8 cellular contexts compared by ENCODE assay signal in the genomic region with DNA sequence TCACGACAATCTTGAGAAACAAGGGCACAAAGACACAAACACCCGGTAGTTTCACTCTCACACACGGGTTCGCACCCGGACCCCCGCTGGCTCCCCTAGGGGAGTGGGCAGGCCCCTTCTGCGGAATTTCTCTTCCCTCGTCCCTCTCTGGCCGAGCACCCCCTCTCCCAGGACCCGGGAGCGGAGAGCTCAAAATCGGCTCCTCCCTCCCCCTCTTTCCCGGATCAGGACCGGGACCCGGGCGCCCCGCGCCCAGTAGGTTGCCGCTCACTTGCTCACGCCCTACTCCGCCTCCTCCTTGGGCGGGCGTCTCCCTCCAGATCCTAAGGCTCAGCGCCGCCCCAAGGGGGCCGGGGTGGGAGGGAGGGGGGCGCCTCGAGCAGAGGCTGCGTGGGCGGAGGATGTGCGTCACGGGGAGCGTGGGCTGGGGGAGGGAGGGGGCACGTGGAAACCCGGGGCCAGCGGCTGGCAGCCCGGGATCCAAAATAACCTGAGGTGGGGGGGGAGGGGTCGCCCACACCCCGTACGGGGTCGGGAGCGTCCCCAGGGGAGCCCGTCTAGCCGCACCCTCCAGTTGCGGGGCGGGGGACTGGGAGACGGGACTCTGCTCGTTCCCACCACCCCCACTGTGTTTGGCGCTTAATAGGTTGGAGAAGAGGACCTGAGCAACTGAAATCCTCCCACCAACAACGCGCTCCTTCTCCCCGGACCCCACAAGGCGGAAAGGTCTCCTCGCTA. TPM values are rescaled to one million over a fixed set of nuclear protein-coding genes. Genes with fewer than 3 reads are reported as not detected.
DNase-seq lines count a peak whose midpoint lies in the region; ATAC-seq, FAIRE-seq and TF ChIP-seq lines count a peak whose summit lies in the region.

No MANE protein-coding gene starts in this region.

- peaks cover 5% of the 10 kb centered on the region for H3K36me3 ChIP-seq in astrocyte (ENCODE audit: insufficient read depth, low read length)

- ATAC-seq in GM21515 (IDR thresholded peaks at IDR 0.05; ENCODE audit: unreplicated experiment) (peak; percentile 26), sciatic nerve (peak; percentile 80)

- no peaks in the 10 kb centered on the region for H3K9me3 Mint-ChIP-seq in astrocyte (ENCODE audit: unreplicated experiment)

- no peak for FAIRE-seq in astrocyte (lab: Jason Lieb, UNC)

- peak overlapping the region; percentile 98 for H3K27ac ChIP-seq in astrocyte (ENCODE audit: low read depth, low read length)

- no peak for TF ChIP-seq CTCF in astrocyte (IDR thresholded peaks at IDR 0.05; ENCODE audit: insufficient read depth, low read depth, low read length)

- peak overlapping the region; percentile 87 for H3K4me3 Mint-ChIP-seq in astrocyte (ENCODE audit: unreplicated experiment)

- peaks cover 8% of the 10 kb centered on the region for H3K36me3 Mint-ChIP-seq in astrocyte (ENCODE audit: low read depth, unreplicated experiment)

- H2AFZ ChIP-seq in astrocyte (ENCODE audit: low read depth, low read length), result peak overlapping the region; percentile 70

- H3K9ac ChIP-seq in astrocyte (ENCODE audit: low read length), result peak overlapping the region; percentile 94

- intact Hi-C loops in sciatic nerve (cut with DNase I), result no loop called here

- DNase-seq in COR-L47 (lab: John Stamatoyannopoulos, UW) (peak; percentile 30), T-helper 9 cell (peak; percentile 94), astrocyte (ENCODE audit: low read depth) (peak; percentile 77), hypothalamus (lab: John Stamatoyannopoulos, UW) (peak in 45 of 51 donors; percentile 30 to 86 (median 62)), sciatic nerve (ENCODE audit: low spot score) (peak; percentile 96), cortex of kidney (lab: John Stamatoyannopoulos, UW) (no peak)
- peak; percentile 80 for DNase-seq in Jurkat, Clone E6-1 (ENCODE audit: low read depth, low spot score)

- H3K9me3 ChIP-seq in astrocyte (ENCODE audit: insufficient read depth, low read depth, low read length), result no peaks in the 10 kb centered on the region

- H3K79me2 ChIP-seq in astrocyte (ENCODE audit: insufficient read depth, low read length), result peaks cover 32% of the 10 kb centered on the region

- H3K4me3 ChIP-seq in Jurkat, Clone E6-1 (ENCODE audit: low read length), result peak overlapping the region; percentile 69
- peak overlapping the region; percentile 83 for H3K4me3 ChIP-seq in astrocyte (ENCODE audit: insufficient read depth, low read depth, low read length)

- peaks cover 19% of the 10 kb centered on the region for H3K4me1 Mint-ChIP-seq in astrocyte (ENCODE audit: low read depth, unreplicated experiment)

- peaks cover 36% of the 10 kb centered on the region for H3K4me1 ChIP-seq in astrocyte (ENCODE audit: insufficient read depth, low read length)

- no peaks in the 10 kb centered on the region for H3K27me3 ChIP-seq in astrocyte (ENCODE audit: insufficient read depth, low read length)

- H3K27me3 Mint-ChIP-seq in astrocyte (ENCODE audit: low read depth, unreplicated experiment), result no peaks in the 10 kb centered on the region

- H4K20me1 ChIP-seq in astrocyte (ENCODE audit: insufficient read depth, low read length), result peaks cover 26% of the 10 kb centered on the region

- peak overlapping the region; percentile 96 for H3K4me2 ChIP-seq in astrocyte (ENCODE audit: low read length)

- peak overlapping the region; percentile 98 for H3K27ac Mint-ChIP-seq in astrocyte (ENCODE audit: unreplicated experiment)

RNA-seq across cellular contexts. Expression of a gene that starts 1.8 kb away (rescaled TPM):
- polyA plus RNA-seq in Jurkat, Clone E6-1 (2012; ENCODE audit: insufficient read depth, insufficient read length), result 18.2 TPM
- total RNA-seq in astrocyte, result 36.6 and 37.8 TPM in 2 replicates
- total RNA-seq in sciatic nerve, result 52.7 TPM

RNA-seq across cellular contexts. Expression of a gene that starts 8.5 kb away (rescaled TPM):
- polyA plus RNA-seq in Jurkat, Clone E6-1 (2012; ENCODE audit: insufficient read depth, insufficient read length), result 25.5 TPM
- 9.4 and 10.6 TPM in 2 replicates for total RNA-seq in astrocyte
- 13.1 TPM for total RNA-seq in sciatic nerve

RNA-seq across cellular contexts. Expression of a gene that starts 24.0 kb away (rescaled TPM):
- 88.4 TPM for polyA plus RNA-seq in Jurkat, Clone E6-1 (2012; ENCODE audit: insufficient read depth, insufficient read length)
- total RNA-seq in astrocyte (33.8 and 36.2 TPM in 2 replicates), sciatic nerve (187 TPM)

RNA-seq across cellular contexts. Expression of a gene that starts 37.2 kb away (rescaled TPM):
- polyA plus RNA-seq in Jurkat, Clone E6-1 (2012; ENCODE audit: insufficient read depth, insufficient read length), result 2.9 TPM
- 0.34 TPM in 1 of 2 replicates, not detected in the other for total RNA-seq in astrocyte
- total RNA-seq in sciatic nerve, result 0.36 TPM

RNA-seq across cellular contexts. Expression of a gene that starts 41.2 kb away (rescaled TPM):
- polyA plus RNA-seq in Jurkat, Clone E6-1 (2012; ENCODE audit: insufficient read depth, insufficient read length), result 4.5 TPM
- total RNA-seq in astrocyte, result 369 and 397 TPM in 2 replicates
- total RNA-seq in sciatic nerve, result 760 TPM
